ENCODE assay signal across 8 cellular contexts in genomic region chr11:3057069-3057963, GRCh38. TPM values are rescaled to one million over a fixed set of nuclear protein-coding genes. Genes with fewer than 3 reads are reported as not detected.
DNase-seq lines count a peak whose midpoint lies in the region; ATAC-seq and TF ChIP-seq lines count a peak whose summit lies in the region.

TSS of gene CARS1 (minus strand) at chr11:3057423. CDS start at chr11:3057367, 56 bp downstream.

- peak; percentile 72 for TF ChIP-seq EP300 in esophagus muscularis mucosa (IDR thresholded peaks at IDR 0.05)

- DNase-seq in DMS153 (lab: John Stamatoyannopoulos, UW), result peak; percentile 89
- DNase-seq in Jurkat, Clone E6-1 (ENCODE audit: low read depth, low spot score), result peak; percentile 79
- DNase-seq in Panc1 (ENCODE audit: low read depth, low spot score), result peak; percentile 62
- peak; percentile 92 for DNase-seq in activated T-cell treated with anti-CD3 and anti-CD28 coated beads, Interleukin-2, amount 50 U/mL, for 4 hours
- DNase-seq in esophagus muscularis mucosa (ENCODE audit: extremely low spot score), result peak; percentile 99
- peak; percentile 96 for DNase-seq in myocyte (ENCODE audit: low read depth)
- DNase-seq in stimulated activated CD8-positive, alpha-beta memory T cell treated with anti-CD3 and anti-CD28 coated beads, Interleukin-7, amount 100 ng/mL, for 48 hours (ENCODE audit: extremely low read depth in 1 of 2, low read depth in 1 of 2), result peak; percentile 90 to 92

- peak; percentile 60 for TF ChIP-seq POLR2A in esophagus muscularis mucosa (IDR thresholded peaks at IDR 0.05; ENCODE audit: low read depth)

- H3K27me3 ChIP-seq in Panc1 (ENCODE audit: control insufficient read depth, insufficient read depth, low read length), result no peaks in the 10 kb centered on the region
- no peaks in the 10 kb centered on the region for H3K27me3 ChIP-seq in esophagus muscularis mucosa

- peak within 1 kb of the TSS; percentile 90 for H3K4me3 Mint-ChIP-seq in activated T-cell treated with anti-CD3 and anti-CD28 coated beads, Interleukin-2, amount 50 U/mL, for 4 hours

- CTCF ChIA-PET in Panc1 (lab: Charles Lee), result interaction anchor here (1.1 kb wide), 1 partner anchor 34 kb away, joined by 4 read pairs; no protein-coding TSS in a partner anchor

- peak; percentile 97 for ATAC-seq in GM21619 (IDR thresholded peaks at IDR 0.05; ENCODE audit: unreplicated experiment)
- ATAC-seq in Panc1, result peak; percentile 98
- peak; percentile 98 for ATAC-seq in activated T-cell treated with anti-CD3 and anti-CD28 coated beads, Interleukin-2, amount 50 U/mL, for 4 hours

- peaks cover 11% of the 10 kb centered on the region for H3K36me3 Mint-ChIP-seq in activated T-cell treated with anti-CD3 and anti-CD28 coated beads, Interleukin-2, amount 50 U/mL, for 4 hours (ENCODE audit: insufficient read depth)

- POLR2A ChIA-PET in Panc1 (lab: Charles Lee), result interaction anchor here (1.1 kb wide), 2 partner anchors 8 to 20 kb away, joined by 3 to 4 read pairs; no protein-coding TSS in a partner anchor

- BruUV-seq in Panc1 (replicated peaks; lab: Mats Ljungman, UMichigan), result no TSS peak

- H3K36me3 ChIP-seq in Panc1 (ENCODE audit: control insufficient read depth, insufficient read depth, low read length) (peaks cover 4% of the 10 kb centered on the region; the same call in 1 of the 2 replicates), esophagus muscularis mucosa (peaks cover 0 to 16% (median 11%) of the 10 kb centered on the region in 4 donors)

- in situ Hi-C loops in Panc1 (cut with HindIII; ENCODE audit: low pct_unique_long_range_greater_than_20kb, low sequenced_read_pairs), result no loop called here

- H3K9me3 Mint-ChIP-seq in activated T-cell treated with anti-CD3 and anti-CD28 coated beads, Interleukin-2, amount 50 U/mL, for 4 hours, result no peaks in the 10 kb centered on the region

- 1% methylated on average over 23 of the region's 68 CpGs for WGBS in esophagus muscularis mucosa

- H3K4me1 ChIP-seq in Panc1 (ENCODE audit: control insufficient read depth, insufficient read depth, low read length) (peaks cover 38% of the 10 kb centered on the region), esophagus muscularis mucosa (peaks cover 24 to 54% (median 50%) of the 10 kb centered on the region in 4 donors)

- H3K27ac ChIP-seq in Panc1 (ENCODE audit: low read length), result peak within 1 kb of the TSS; percentile 93
- peak within 1 kb of the TSS; percentile 82 to 95 (median 90) for H3K27ac ChIP-seq in esophagus muscularis mucosa (replicated peaks in 1 of 4)

- H3K9me3 ChIP-seq in Panc1 (ENCODE audit: control insufficient read depth, insufficient read depth, low read depth, low read length) (no peaks in the 10 kb centered on the region), esophagus muscularis mucosa (no peaks in the 10 kb centered on the region)

- H3K4me3 ChIP-seq in Jurkat, Clone E6-1 (ENCODE audit: low read length), result peak within 1 kb of the TSS; percentile 90
- peak within 1 kb of the TSS; percentile 90 to 93 for H3K4me3 ChIP-seq in Panc1 (ENCODE audit: low read depth in 2 of 2, low read length in 2 of 2)
- H3K4me3 ChIP-seq in esophagus muscularis mucosa, result peak within 1 kb of the TSS; percentile 95 to 99 (median 97)

- intact Hi-C loops in Panc1 (cut with micrococcal nuclease; ENCODE audit: unreplicated experiment) (no loop called here), esophagus muscularis mucosa (cut with DNase I) (no loop called here)

- peaks cover 35% of the 10 kb centered on the region for H3K4me1 Mint-ChIP-seq in activated T-cell treated with anti-CD3 and anti-CD28 coated beads, Interleukin-2, amount 50 U/mL, for 4 hours (ENCODE audit: low read depth)

- H3K27me3 Mint-ChIP-seq in activated T-cell treated with anti-CD3 and anti-CD28 coated beads, Interleukin-2, amount 50 U/mL, for 4 hours (ENCODE audit: low read depth), result no peaks in the 10 kb centered on the region

- no peak for TF ChIP-seq CTCF in Panc1 (IDR thresholded peaks at IDR 0.05)
- peak in 1 of 3 experiments; percentile 17 for TF ChIP-seq CTCF in esophagus muscularis mucosa (IDR thresholded peaks at IDR 0.05)

RNA-seq across cellular contexts. Expression of gene CARS1, which starts in this region (rescaled TPM):
- polyA plus RNA-seq in Jurkat, Clone E6-1 (2012; ENCODE audit: insufficient read depth, insufficient read length), result 65.6 TPM
- total RNA-seq in Panc1 (2021; ENCODE audit: unreplicated experiment) (120 TPM), esophagus muscularis mucosa (10 to 100 TPM; 30.3 to 35.6 (median 34.9) TPM), myocyte (60.7 and 73.1 TPM in 2 replicates)
- polyA plus RNA-seq in Panc1 (2012; ENCODE audit: insufficient read length), result 264 TPM
- 100 to 1,000 TPM in 1 of 3 donors, 10 to 100 TPM in 2; 72.4 to 110 (median 88.1) TPM for total RNA-seq in activated T-cell treated with anti-CD3 and anti-CD28 coated beads, Interleukin-2, amount 50 U/mL, for 4 hours
- polyA plus RNA-seq in myocyte (2012), result 103 TPM

Comparison
In these comparisons a context has a peak if more than half of its experiments do, and no peak if none do; other contexts are left out.
1. Peak in every context shown above with its lines: DNase-seq, ATAC-seq, H3K4me3 ChIP-seq and H3K27ac ChIP-seq.